In genomic region chr7:38339953-38340819, GRCh38 we compare ENCODE assay signal across 1 cellular context.
TF ChIP-seq lines count a peak whose summit lies in the region.

No MANE protein-coding gene starts in this region.

TF ChIP-seq in GM12878, 131 proteins besides CTCF, POLR2A, EP300 and RAD21 (continued from another document):
- TF ChIP-seq RB1 (IDR thresholded peaks at IDR 0.05; ENCODE audit: borderline replicate concordance) (no peak), EZH2 (IDR thresholded peaks at IDR 0.05; ENCODE audit: borderline replicate concordance, control insufficient read depth, low read depth, low read length) (no peak), BHLHE40 (IDR thresholded peaks at IDR 0.05; ENCODE audit: borderline replicate concordance in 1 of 2, low read depth in 2 of 2, low read length in 1 of 2) (no peak), ZNF687 (IDR thresholded peaks at IDR 0.05) (no peak)
